ENCODE assay signal across 8 cellular contexts in the genomic region with DNA sequence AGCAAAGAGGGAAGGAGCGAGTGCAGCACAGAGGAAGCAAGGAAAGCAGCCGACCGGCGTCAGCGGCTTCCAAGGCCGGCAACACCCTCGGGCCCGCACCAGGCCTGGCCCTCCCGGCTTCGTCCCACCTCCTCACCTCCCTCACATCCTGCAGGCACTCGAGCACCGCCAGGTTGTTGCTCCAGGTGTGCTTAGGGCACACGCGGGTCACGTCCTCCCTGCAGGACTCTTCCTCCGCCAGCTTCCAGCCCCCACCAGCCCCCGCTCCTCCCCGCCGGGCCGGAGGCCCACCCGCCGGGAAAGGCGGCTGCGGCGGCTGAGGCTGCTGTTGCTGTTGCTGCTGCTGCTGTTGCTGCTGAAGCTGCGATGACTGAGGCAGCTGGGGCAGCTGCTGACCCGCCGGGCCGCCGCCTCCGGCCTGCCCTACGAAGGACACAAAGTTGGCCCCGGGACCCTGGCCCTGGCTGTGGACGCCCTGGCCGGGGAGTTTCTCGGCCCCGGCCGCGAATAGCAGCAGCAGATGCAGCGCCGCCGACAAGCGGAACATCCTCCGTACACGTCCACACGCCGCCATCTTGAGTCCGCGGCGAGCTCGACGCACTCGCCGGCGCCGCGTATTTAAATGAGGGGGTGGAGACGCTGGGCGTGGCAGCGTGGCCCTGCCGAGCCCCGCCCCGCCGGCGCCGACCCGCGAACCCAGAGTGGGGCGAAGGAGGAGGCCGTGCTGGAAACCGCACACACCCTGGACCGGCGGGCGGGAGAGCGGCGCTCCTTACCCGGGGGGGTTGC. TPM values are rescaled to one million over a fixed set of nuclear protein-coding genes. Genes with fewer than 3 reads are reported as not detected.
A peak's percentile ranks its signal among the peaks of the same experiment; 100 is the strongest.
DNase-seq lines count a peak whose midpoint lies in the region; ATAC-seq and TF ChIP-seq lines count a peak whose summit lies in the region.

Gene GLG1 (minus strand): TSS at position 594 of the 789 bp plus-strand sequence. CDS start 20 bp downstream, at position 574.

- peak; percentile 97 for ATAC-seq in GM21423 (IDR thresholded peaks at IDR 0.05; ENCODE audit: unreplicated experiment)

- H3K27me3 ChIP-seq in HUES48 (ENCODE audit: control insufficient read depth, insufficient read depth, low read length) (no peaks in the 10 kb centered on the region), mucosa of stomach (ENCODE audit: control insufficient read depth, insufficient read depth, low read length) (no peaks in the 10 kb centered on the region)

- H3K27ac ChIP-seq in HUES48 (ENCODE audit: low read depth, low read length), result peak within 1 kb of the TSS; percentile 99

- H3K4me1 ChIP-seq in HUES48 (ENCODE audit: control insufficient read depth, insufficient read depth, low read length) (peaks cover 21% of the 10 kb centered on the region), mucosa of stomach (ENCODE audit: control insufficient read depth, insufficient read depth, low read length) (peaks cover 18% of the 10 kb centered on the region)

- DNase-seq in D341Med (ENCODE audit: low spot score) (peak; percentile 94), OCI-M1 (lab: John Stamatoyannopoulos, UW) (peak; percentile 94), epithelial cell of proximal tubule (ENCODE audit: low read depth) (no peak)
- DNase-seq in activated T-cell treated with anti-CD3 and anti-CD28 coated beads, Interleukin-2, amount 50 U/mL, for 1 hour, result peak; percentile 92
- peak; percentile 93 for DNase-seq in stimulated activated CD8-positive, alpha-beta memory T cell treated with anti-CD3 and anti-CD28 coated beads, Interleukin-4, amount 100 ng/mL, for 48 hours

- no peak for TF ChIP-seq CTCF in epithelial cell of proximal tubule (conservative IDR thresholded peaks at IDR 0.05; ENCODE audit: low read depth, low read length)

- H3K36me3 ChIP-seq in HUES48 (ENCODE audit: control insufficient read depth, insufficient read depth, low read length), result no peaks in the 10 kb centered on the region
- H3K36me3 ChIP-seq in mucosa of stomach (ENCODE audit: control insufficient read depth, insufficient read depth, low read length), result no peaks in the 10 kb centered on the region

- peak within 1 kb of the TSS; percentile 93 for H3K9ac ChIP-seq in HUES48 (ENCODE audit: low read depth, low read length)
- peak within 1 kb of the TSS; percentile 87 for H3K9ac ChIP-seq in mucosa of stomach (ENCODE audit: low read length)

- H3K4me3 ChIP-seq in HUES48 (ENCODE audit: low read depth, low read length), result peak within 1 kb of the TSS; percentile 90
- peak within 1 kb of the TSS; percentile 79 for H3K4me3 ChIP-seq in epithelial cell of proximal tubule (ENCODE audit: low read depth, low read length)
- H3K4me3 ChIP-seq in mucosa of stomach (ENCODE audit: low read length), result peak within 1 kb of the TSS; percentile 70

- no peaks in the 10 kb centered on the region for H3K9me3 ChIP-seq in HUES48 (ENCODE audit: control insufficient read depth, insufficient read depth, low read length)
- H3K9me3 ChIP-seq in mucosa of stomach (ENCODE audit: control insufficient read depth, low read length), result no peaks in the 10 kb centered on the region

RNA-seq across cellular contexts. Expression of gene GLG1, which starts in this region (rescaled TPM):
- 59.5 and 72.1 TPM in 2 replicates for total RNA-seq in epithelial cell of proximal tubule
